ENCODE assay signal across 8 cellular contexts in genomic region chr4:37978509-37978908, GRCh38. TPM values are rescaled to one million over a fixed set of nuclear protein-coding genes. Genes with fewer than 3 reads are reported as not detected.
A peak's percentile ranks its signal among the peaks of the same experiment; 100 is the strongest.
DNase-seq lines count a peak whose midpoint lies in the region; ATAC-seq and TF ChIP-seq lines count a peak whose summit lies in the region.

No MANE protein-coding gene starts in this region.

- H3K27ac Mint-ChIP-seq in activated CD8-positive, alpha-beta T cell treated with anti-CD3 and anti-CD28 coated beads, Interleukin-2, amount 10 ng/mL, durations not matched to agents 7 days and 5 days, result no peak overlapping the region

- H3K36me3 ChIP-seq in kidney epithelial cell (ENCODE audit: control insufficient read depth, insufficient read depth, low read length) (no peaks in the 10 kb centered on the region), tibial nerve (no peaks in the 10 kb centered on the region)

- TF ChIP-seq EP300 in tibial nerve (IDR thresholded peaks at IDR 0.05), result no peak

- POLR2A ChIA-PET in activated CD8-positive, alpha-beta T cell treated with anti-CD3 and anti-CD28 coated beads, Interleukin-2, amount 10 ng/mL, durations not matched to agents 7 days and 5 days (lab: Charles Lee), result interaction anchor here (0.6 to 4.0 kb wide), 3 partner anchors 16 to 87 kb away, joined by 3 to 23 read pairs (median 3); partner anchors contain the start of gene TBC1D1

- DNase-seq in activated T-cell treated with anti-CD3 and anti-CD28 coated beads, Interleukin-2, amount 50 U/mL, for 4 hours, result no peak
- DNase-seq in activated T-cell treated with anti-CD3 and anti-CD28 coated beads for 4 hours (no peak), kidney epithelial cell (ENCODE audit: low read depth) (no peak), tibial nerve (ENCODE audit: low spot score in 2 of 2) (no peak), LoVo (ENCODE audit: low spot score) (no peak), NCI-H524 treated with DMSO at 0.1 percent for 48 hours (lab: John Stamatoyannopoulos, UW) (no peak)
- DNase-seq in activated CD8-positive, alpha-beta T cell treated with anti-CD3 and anti-CD28 coated beads, Interleukin-2, amount 10 ng/mL, durations not matched to agents 7 days and 5 days, result no peak

- H3K9me3 ChIP-seq in tibial nerve, result no peaks in the 10 kb centered on the region

- H3K9me3 Mint-ChIP-seq in activated T-cell treated with anti-CD3 and anti-CD28 coated beads, Interleukin-2, amount 50 U/mL, for 4 hours, result no peaks in the 10 kb centered on the region
- no peaks in the 10 kb centered on the region for H3K9me3 Mint-ChIP-seq in activated CD8-positive, alpha-beta T cell treated with anti-CD3 and anti-CD28 coated beads, Interleukin-2, amount 10 ng/mL, durations not matched to agents 7 days and 5 days (ENCODE audit: insufficient read depth)

- H3K4me3 ChIP-seq in kidney epithelial cell (ENCODE audit: low read depth, low read length) (peak overlapping the region; percentile 49), tibial nerve (peak overlapping the region in 2 of 4 donors; percentile 84 to 94)

- no peaks in the 10 kb centered on the region for H3K27me3 Mint-ChIP-seq in activated T-cell treated with anti-CD3 and anti-CD28 coated beads, Interleukin-2, amount 50 U/mL, for 4 hours (ENCODE audit: low read depth)
- H3K27me3 Mint-ChIP-seq in activated CD8-positive, alpha-beta T cell treated with anti-CD3 and anti-CD28 coated beads, Interleukin-2, amount 10 ng/mL, durations not matched to agents 7 days and 5 days (ENCODE audit: low read depth), result no peaks in the 10 kb centered on the region

- peaks cover 0 to 23% (median 3%) of the 10 kb centered on the region in 4 donors for H3K4me1 ChIP-seq in tibial nerve

- TF ChIP-seq CTCF in kidney epithelial cell (IDR thresholded peaks at IDR 0.05; ENCODE audit: insufficient read depth, low read length, poor library complexity, severe bottlenecking) (no peak), tibial nerve (IDR thresholded peaks at IDR 0.05) (no peak)

- peak overlapping the region in 3 of 4 donors; percentile 93 to 94 (median 93) for H3K27ac ChIP-seq in tibial nerve

- H3K4me3 Mint-ChIP-seq in activated T-cell treated with anti-CD3 and anti-CD28 coated beads, Interleukin-2, amount 50 U/mL, for 4 hours, result peak overlapping the region; percentile 84
- H3K4me3 Mint-ChIP-seq in activated CD8-positive, alpha-beta T cell treated with anti-CD3 and anti-CD28 coated beads, Interleukin-2, amount 10 ng/mL, durations not matched to agents 7 days and 5 days, result peak overlapping the region; percentile 83

- 58 to 64% methylated on average over 4 of the region's 4 CpGs for WGBS in tibial nerve, 2 donors

- ATAC-seq in activated T-cell treated with anti-CD3 and anti-CD28 coated beads, Interleukin-2, amount 50 U/mL, for 4 hours, result no peak
- ATAC-seq in activated CD8-positive, alpha-beta T cell treated with anti-CD3 and anti-CD28 coated beads, Interleukin-2, amount 10 ng/mL, durations not matched to agents 7 days and 5 days, result no peak
- ATAC-seq in HG03095 (IDR thresholded peaks at IDR 0.05; ENCODE audit: unreplicated experiment), result no peak

- TF ChIP-seq POLR2A in tibial nerve (IDR thresholded peaks at IDR 0.05), result no peak

- H3K36me3 Mint-ChIP-seq in activated T-cell treated with anti-CD3 and anti-CD28 coated beads, Interleukin-2, amount 50 U/mL, for 4 hours (ENCODE audit: insufficient read depth), result peaks cover 2% of the 10 kb centered on the region
- peaks cover 3% of the 10 kb centered on the region for H3K36me3 Mint-ChIP-seq in activated CD8-positive, alpha-beta T cell treated with anti-CD3 and anti-CD28 coated beads, Interleukin-2, amount 10 ng/mL, durations not matched to agents 7 days and 5 days (ENCODE audit: low read depth)

- peaks cover 33% of the 10 kb centered on the region for H3K4me1 Mint-ChIP-seq in activated T-cell treated with anti-CD3 and anti-CD28 coated beads, Interleukin-2, amount 50 U/mL, for 4 hours (ENCODE audit: low read depth)
- peaks cover 37% of the 10 kb centered on the region for H3K4me1 Mint-ChIP-seq in activated CD8-positive, alpha-beta T cell treated with anti-CD3 and anti-CD28 coated beads, Interleukin-2, amount 10 ng/mL, durations not matched to agents 7 days and 5 days (ENCODE audit: low read depth)

- CTCF ChIA-PET in activated CD8-positive, alpha-beta T cell treated with anti-CD3 and anti-CD28 coated beads, Interleukin-2, amount 10 ng/mL, durations not matched to agents 7 days and 5 days (lab: Charles Lee), result interaction anchor here (0.9 to 2.0 kb wide), 12 partner anchors 9 to 175 kb away, joined by 3 to 12 read pairs (median 5); partner anchors contain the start of gene PGM2

- no peaks in the 10 kb centered on the region for H3K27me3 ChIP-seq in kidney epithelial cell (ENCODE audit: control insufficient read depth, insufficient read depth, low read length)
- no peaks in the 10 kb centered on the region for H3K27me3 ChIP-seq in tibial nerve

RNA-seq across cellular contexts. Expression of gene PTTG2, which starts 18.3 kb away (rescaled TPM):
- not detected for total RNA-seq in activated T-cell treated with anti-CD3 and anti-CD28 coated beads, Interleukin-2, amount 50 U/mL, for 4 hours
- 1 to 10 TPM; 1.8 to 2.2 TPM for total RNA-seq in activated CD8-positive, alpha-beta T cell treated with anti-CD3 and anti-CD28 coated beads, Interleukin-2, amount 10 ng/mL, durations not matched to agents 7 days and 5 days
- total RNA-seq in kidney epithelial cell (not detected in 2 replicates), tibial nerve (1 to 10 TPM in 1 of 4 donors, not detected in 3; 1.3 TPM)
